Comparison of ENCODE assay signal across 7 cellular contexts in the genomic region with DNA sequence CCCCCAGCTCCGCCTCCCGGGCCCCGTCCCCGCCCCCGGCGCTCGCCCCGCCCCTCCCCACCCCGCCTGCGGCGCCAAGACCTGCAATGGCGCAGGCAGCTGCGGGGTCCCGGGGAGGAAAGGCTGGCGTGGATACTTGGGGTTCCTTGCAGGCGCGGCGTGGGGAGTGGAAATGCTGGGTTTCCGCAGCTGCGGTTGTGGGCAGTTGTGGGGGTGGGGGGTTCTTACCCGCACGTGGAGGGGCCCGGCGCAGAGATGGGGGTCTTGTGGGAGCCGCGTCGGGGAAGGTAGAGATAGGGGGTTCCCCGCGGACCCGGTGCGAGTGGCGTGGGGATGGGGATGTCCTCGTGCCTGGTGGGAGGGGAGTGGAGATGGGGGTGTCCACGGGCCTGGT. TPM values are rescaled to one million over a fixed set of nuclear protein-coding genes. Genes with fewer than 3 reads are reported as not detected.
DNase-seq lines count a peak whose midpoint lies in the region; ATAC-seq lines count a peak whose summit lies in the region.

No MANE protein-coding gene starts in this region.

- no peak for DNase-seq in activated CD4-positive, alpha-beta memory T cell treated with anti-CD3 and anti-CD28 coated beads, Interleukin-2, amount 10 ng/mL, durations not matched to agents 7 days and 5 days
- DNase-seq in Right ventricle myocardium superior, result no peak
- no peak for DNase-seq in skeletal muscle cell (ENCODE audit: low read depth)
- no peak for DNase-seq in dedifferentiated amniotic fluid mesenchymal stem cell (ENCODE audit: extremely low spot score)
- no peak for DNase-seq in activated gamma-delta T cell treated with Interleukin-2 at 50 U/mL for 16 hours

- peak overlapping the region; percentile 95 for H3K27ac Mint-ChIP-seq in activated CD4-positive, alpha-beta memory T cell treated with anti-CD3 and anti-CD28 coated beads, Interleukin-2, amount 10 ng/mL, durations not matched to agents 7 days and 5 days

- H3K36me3 Mint-ChIP-seq in activated CD4-positive, alpha-beta memory T cell treated with anti-CD3 and anti-CD28 coated beads, Interleukin-2, amount 10 ng/mL, durations not matched to agents 7 days and 5 days (ENCODE audit: low read depth), result peaks cover 18% of the 10 kb centered on the region

- intact Hi-C loops in Right ventricle myocardium superior (cut with DNase I), result no loop called here

- peak overlapping the region; percentile 76 for H3K4me3 ChIP-seq in skeletal muscle cell (ENCODE audit: low read depth, low read length)

- peaks cover 16% of the 10 kb centered on the region for H3K9me3 Mint-ChIP-seq in activated CD4-positive, alpha-beta memory T cell treated with anti-CD3 and anti-CD28 coated beads, Interleukin-2, amount 10 ng/mL, durations not matched to agents 7 days and 5 days

- H3K4me1 Mint-ChIP-seq in activated CD4-positive, alpha-beta memory T cell treated with anti-CD3 and anti-CD28 coated beads, Interleukin-2, amount 10 ng/mL, durations not matched to agents 7 days and 5 days, result peaks cover 38% of the 10 kb centered on the region

- peak; percentile 7 for ATAC-seq in GM19035 (IDR thresholded peaks at IDR 0.05; ENCODE audit: unreplicated experiment)
- peak; percentile 19 for ATAC-seq in HG03039 (IDR thresholded peaks at IDR 0.05; ENCODE audit: unreplicated experiment)
- ATAC-seq in Right ventricle myocardium superior (ENCODE audit: poor library complexity), result peak; percentile 24

- peak overlapping the region; percentile 83 for H3K4me3 Mint-ChIP-seq in activated CD4-positive, alpha-beta memory T cell treated with anti-CD3 and anti-CD28 coated beads, Interleukin-2, amount 10 ng/mL, durations not matched to agents 7 days and 5 days

- CTCF ChIA-PET in activated CD4-positive, alpha-beta memory T cell treated with anti-CD3 and anti-CD28 coated beads, Interleukin-2, amount 10 ng/mL, durations not matched to agents 7 days and 5 days (lab: Charles Lee), result no interaction called here

- POLR2A ChIA-PET in activated CD4-positive, alpha-beta memory T cell treated with anti-CD3 and anti-CD28 coated beads, Interleukin-2, amount 10 ng/mL, durations not matched to agents 7 days and 5 days (lab: Charles Lee), result no interaction called here

- H3K27me3 Mint-ChIP-seq in activated CD4-positive, alpha-beta memory T cell treated with anti-CD3 and anti-CD28 coated beads, Interleukin-2, amount 10 ng/mL, durations not matched to agents 7 days and 5 days, result no peaks in the 10 kb centered on the region

RNA-seq across cellular contexts. Expression of gene ASMTL, which starts 0.7 kb away (rescaled TPM):
- total RNA-seq in activated CD4-positive, alpha-beta memory T cell treated with anti-CD3 and anti-CD28 coated beads, Interleukin-2, amount 10 ng/mL, durations not matched to agents 7 days and 5 days, result 10 to 100 TPM; 62.2 to 63.3 TPM
- 31.8 TPM for total RNA-seq in Right ventricle myocardium superior
